Comparison of ENCODE assay signal across 15 cellular contexts in genomic region chr19:14175351-14175792, GRCh38.
"Had no signal": no experiment of that assay in that cellular context is flagged by ENCODE, and none has a peak within 500 bp of the region (broad histone marks: within the 10 kb centered on the region; RNA-seq: fewer than 3 reads in every experiment).

No MANE protein-coding gene starts in this region.

- H3K9me3 ChIP-seq: ascending aorta, left lung, pancreas, transverse colon, vagina had no signal

- H3K9me3 Mint-ChIP-seq: naive B cell had no signal

- DNase-seq: activated CD4-positive, alpha-beta T cell treated with anti-CD3 and anti-CD28 coated beads, Interleukin-2, amount 50 U/mL, for 1 hour; activated CD4-positive, CD25-positive, alpha-beta regulatory T cell; activated effector memory CD4-positive, alpha-beta T cell treated with anti-CD3 and anti-CD28 coated beads, Interleukin-2, amount 50 U/mL, for 16 hours; activated T-cell treated with anti-CD3 and anti-CD28 coated beads for 4 hours; left lung; mammary epithelial cell; naive B cell; pancreas; stimulated activated CD4-positive, alpha-beta T cell treated with anti-CD3 and anti-CD28 coated beads, Interleukin-15, amount 100 ng/mL, for 24 hours; stimulated activated CD4-positive, alpha-beta T cell treated with anti-CD3 and anti-CD28 coated beads, Interleukin-4, amount 100 ng/mL, for 24 hours; stimulated activated naive CD4-positive, alpha-beta T cell treated with Interleukin-2 at 50 U/mL for 16 hours; substantia nigra; transverse colon had no signal

- H3K27me3 Mint-ChIP-seq: naive B cell had no signal

- ATAC-seq: left lung, pancreas had no signal

- H3K4me3 Mint-ChIP-seq: naive B cell had no signal

- H3K36me3 Mint-ChIP-seq: naive B cell had no signal
